Comparison of ENCODE assay signal across 1 cellular context in the genomic region with DNA sequence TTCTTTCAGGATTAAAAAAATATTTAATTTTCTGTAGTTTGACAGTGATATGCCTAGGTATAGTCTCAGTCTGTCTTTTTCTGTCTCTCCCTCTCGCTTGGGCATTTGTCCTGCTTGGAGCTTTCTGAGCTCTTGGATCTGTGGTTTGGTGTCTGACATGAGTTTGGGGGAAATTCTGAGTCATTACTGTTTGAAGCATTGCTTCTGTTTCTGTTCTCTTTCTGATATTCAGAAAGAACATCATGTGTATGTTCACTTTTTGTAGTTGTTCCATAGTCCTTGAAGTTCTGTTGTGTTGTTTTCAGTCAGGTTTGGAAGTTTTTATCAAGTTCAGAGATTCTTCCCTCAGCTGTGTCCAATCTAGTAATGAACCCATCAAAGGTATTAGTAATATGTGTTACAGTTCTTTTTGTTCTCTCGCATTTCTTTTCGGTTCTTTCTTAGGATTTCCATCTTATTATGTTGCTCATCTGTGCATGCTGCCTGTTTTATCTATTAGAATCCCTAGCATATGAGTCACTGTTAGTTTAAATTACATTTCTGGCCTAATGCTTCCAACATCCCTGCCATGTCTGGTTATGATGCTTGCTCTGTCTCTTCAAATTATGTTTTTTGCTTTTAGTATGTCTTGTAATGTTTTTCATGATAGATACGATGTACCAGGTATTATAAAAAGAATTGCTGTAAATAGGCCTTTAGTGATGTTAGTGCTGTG.
TF ChIP-seq lines count a peak whose summit lies in the region.

No MANE protein-coding gene starts in this region.

TF ChIP-seq in GM23338, 12 proteins besides CTCF, POLR2A, EP300 and RAD21 (continued from another document):
- TF ChIP-seq, protein P1, sequence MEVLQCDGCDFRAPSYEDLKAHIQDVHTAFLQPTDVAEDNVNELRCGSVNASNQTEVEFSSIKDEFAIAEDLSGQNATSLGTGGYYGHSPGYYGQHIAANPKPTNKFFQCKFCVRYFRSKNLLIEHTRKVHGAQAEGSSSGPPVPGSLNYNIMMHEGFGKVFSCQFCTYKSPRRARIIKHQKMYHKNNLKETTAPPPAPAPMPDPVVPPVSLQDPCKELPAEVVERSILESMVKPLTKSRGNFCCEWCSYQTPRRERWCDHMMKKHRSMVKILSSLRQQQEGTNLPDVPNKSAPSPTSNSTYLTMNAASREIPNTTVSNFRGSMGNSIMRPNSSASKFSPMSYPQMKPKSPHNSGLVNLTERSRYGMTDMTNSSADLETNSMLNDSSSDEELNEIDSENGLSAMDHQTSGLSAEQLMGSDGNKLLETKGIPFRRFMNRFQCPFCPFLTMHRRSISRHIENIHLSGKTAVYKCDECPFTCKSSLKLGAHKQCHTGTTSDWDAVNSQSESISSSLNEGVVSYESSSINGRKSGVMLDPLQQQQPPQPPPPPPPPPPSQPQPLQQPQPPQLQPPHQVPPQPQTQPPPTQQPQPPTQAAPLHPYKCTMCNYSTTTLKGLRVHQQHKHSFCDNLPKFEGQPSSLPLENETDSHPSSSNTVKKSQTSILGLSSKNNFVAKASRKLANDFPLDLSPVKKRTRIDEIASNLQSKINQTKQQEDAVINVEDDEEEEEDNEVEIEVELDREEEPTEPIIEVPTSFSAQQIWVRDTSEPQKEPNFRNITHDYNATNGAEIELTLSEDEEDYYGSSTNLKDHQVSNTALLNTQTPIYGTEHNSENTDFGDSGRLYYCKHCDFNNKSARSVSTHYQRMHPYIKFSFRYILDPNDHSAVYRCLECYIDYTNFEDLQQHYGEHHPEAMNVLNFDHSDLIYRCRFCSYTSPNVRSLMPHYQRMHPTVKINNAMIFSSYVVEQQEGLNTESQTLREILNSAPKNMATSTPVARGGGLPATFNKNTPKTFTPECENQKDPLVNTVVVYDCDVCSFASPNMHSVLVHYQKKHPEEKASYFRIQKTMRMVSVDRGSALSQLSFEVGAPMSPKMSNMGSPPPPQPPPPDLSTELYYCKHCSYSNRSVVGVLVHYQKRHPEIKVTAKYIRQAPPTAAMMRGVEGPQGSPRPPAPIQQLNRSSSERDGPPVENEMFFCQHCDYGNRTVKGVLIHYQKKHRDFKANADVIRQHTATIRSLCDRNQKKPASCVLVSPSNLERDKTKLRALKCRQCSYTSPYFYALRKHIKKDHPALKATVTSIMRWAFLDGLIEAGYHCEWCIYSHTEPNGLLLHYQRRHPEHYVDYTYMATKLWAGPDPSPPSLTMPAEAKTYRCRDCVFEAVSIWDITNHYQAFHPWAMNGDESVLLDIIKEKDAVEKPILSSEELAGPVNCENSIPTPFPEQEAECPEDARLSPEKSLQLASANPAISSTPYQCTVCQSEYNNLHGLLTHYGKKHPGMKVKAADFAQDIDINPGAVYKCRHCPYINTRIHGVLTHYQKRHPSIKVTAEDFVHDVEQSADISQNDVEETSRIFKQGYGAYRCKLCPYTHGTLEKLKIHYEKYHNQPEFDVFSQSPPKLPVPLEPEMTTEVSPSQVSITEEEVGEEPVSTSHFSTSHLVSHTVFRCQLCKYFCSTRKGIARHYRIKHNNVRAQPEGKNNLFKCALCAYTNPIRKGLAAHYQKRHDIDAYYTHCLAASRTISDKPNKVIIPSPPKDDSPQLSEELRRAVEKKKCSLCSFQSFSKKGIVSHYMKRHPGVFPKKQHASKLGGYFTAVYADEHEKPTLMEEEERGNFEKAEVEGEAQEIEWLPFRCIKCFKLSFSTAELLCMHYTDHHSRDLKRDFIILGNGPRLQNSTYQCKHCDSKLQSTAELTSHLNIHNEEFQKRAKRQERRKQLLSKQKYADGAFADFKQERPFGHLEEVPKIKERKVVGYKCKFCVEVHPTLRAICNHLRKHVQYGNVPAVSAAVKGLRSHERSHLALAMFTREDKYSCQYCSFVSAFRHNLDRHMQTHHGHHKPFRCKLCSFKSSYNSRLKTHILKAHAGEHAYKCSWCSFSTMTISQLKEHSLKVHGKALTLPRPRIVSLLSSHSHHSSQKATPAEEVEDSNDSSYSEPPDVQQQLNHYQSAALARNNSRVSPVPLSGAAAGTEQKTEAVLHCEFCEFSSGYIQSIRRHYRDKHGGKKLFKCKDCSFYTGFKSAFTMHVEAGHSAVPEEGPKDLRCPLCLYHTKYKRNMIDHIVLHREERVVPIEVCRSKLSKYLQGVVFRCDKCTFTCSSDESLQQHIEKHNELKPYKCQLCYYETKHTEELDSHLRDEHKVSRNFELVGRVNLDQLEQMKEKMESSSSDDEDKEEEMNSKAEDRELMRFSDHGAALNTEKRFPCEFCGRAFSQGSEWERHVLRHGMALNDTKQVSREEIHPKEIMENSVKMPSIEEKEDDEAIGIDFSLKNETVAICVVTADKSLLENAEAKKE (CRISPR knock-in tag; IDR thresholded peaks at IDR 0.05): no peak
- TF ChIP-seq, protein P2, sequence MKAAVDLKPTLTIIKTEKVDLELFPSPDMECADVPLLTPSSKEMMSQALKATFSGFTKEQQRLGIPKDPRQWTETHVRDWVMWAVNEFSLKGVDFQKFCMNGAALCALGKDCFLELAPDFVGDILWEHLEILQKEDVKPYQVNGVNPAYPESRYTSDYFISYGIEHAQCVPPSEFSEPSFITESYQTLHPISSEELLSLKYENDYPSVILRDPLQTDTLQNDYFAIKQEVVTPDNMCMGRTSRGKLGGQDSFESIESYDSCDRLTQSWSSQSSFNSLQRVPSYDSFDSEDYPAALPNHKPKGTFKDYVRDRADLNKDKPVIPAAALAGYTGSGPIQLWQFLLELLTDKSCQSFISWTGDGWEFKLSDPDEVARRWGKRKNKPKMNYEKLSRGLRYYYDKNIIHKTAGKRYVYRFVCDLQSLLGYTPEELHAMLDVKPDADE (IDR thresholded peaks at IDR 0.05): no peak
- TF ChIP-seq ZNF114 (CRISPR knock-in tag; IDR thresholded peaks at IDR 0.05) (no peak), STAT1 (IDR thresholded peaks at IDR 0.05; ENCODE audit: unreplicated experiment) (no peak), POLR2AphosphoS5 (IDR thresholded peaks at IDR 0.05; ENCODE audit: low read depth) (no peak), EZH2 (IDR thresholded peaks at IDR 0.05; ENCODE audit: low read depth, unreplicated experiment) (no peak), EZH2phosphoT487 (IDR thresholded peaks at IDR 0.05; ENCODE audit: unreplicated experiment) (no peak), JUNB (IDR thresholded peaks at IDR 0.05; ENCODE audit: unreplicated experiment) (no peak), ZNF331 (CRISPR knock-in tag; IDR thresholded peaks at IDR 0.05; ENCODE audit: low read depth) (no peak)
